ENCODE assay signal across 8 cellular contexts in the genomic region with DNA sequence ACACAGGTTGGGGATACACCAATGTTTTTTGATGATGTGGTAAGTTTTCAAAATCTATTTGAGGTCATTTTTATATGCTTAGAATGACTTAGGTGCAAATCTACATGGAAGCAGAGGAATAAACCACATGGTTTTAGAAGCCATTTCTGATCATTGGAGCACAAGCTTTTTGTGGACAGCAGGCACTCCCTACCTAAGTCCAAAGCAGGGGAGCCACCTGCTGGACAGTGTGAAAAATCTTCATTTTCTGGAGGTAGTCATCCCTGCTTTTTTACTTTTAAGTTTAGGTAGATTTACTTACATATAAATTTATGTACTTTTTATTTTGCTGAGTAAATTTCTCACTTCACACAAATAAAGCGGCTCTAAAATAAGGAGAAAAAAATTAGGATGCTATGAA.
DNase-seq lines count a peak whose midpoint lies in the region; ATAC-seq, FAIRE-seq and TF ChIP-seq lines count a peak whose summit lies in the region.

No MANE protein-coding gene starts in this region.

- no peaks in the 10 kb centered on the region for H3K36me3 ChIP-seq in BE2C

- no peaks in the 10 kb centered on the region for H3K27me3 ChIP-seq in BE2C

- ATAC-seq in GM21367 (IDR thresholded peaks at IDR 0.05; ENCODE audit: unreplicated experiment) = no peak

- DNase-seq in BE2C (peak; percentile 57), GM19239 (ENCODE audit: insufficient read length, low spot score) (peak; percentile 28), KBM-7 (peak; percentile 34), SKM-1 (lab: John Stamatoyannopoulos, UW; ENCODE audit: unreplicated experiment) (peak; percentile 61), astrocyte of the hippocampus (ENCODE audit: low read depth, low spot score) (peak; percentile 76), iPS DF 4.7 (ENCODE audit: extremely low read depth, low spot score) (peak; percentile 14)
- peak; percentile 12 for DNase-seq in stimulated activated CD4-positive, alpha-beta T cell treated with anti-CD3 and anti-CD28 coated beads, Interleukin-1b, Interleukin-23, amount 100 ng/mL, for 1 hour (ENCODE audit: low read depth in 2 of 2)

- no peaks in the 10 kb centered on the region for H3K9me3 ChIP-seq in BE2C

- H3K4me3 ChIP-seq in BE2C (ENCODE audit: low read depth, low read length) = no peak overlapping the region

- TF ChIP-seq CTCF in BE2C (IDR thresholded peaks at IDR 0.05; ENCODE audit: low read depth, low read length) = peak; percentile 77

- H3K4me1 ChIP-seq in BE2C = no peaks in the 10 kb centered on the region; the same call in 1 of the 2 replicates

- peak; percentile 54 for FAIRE-seq in GM19239 (lab: Jason Lieb, UNC)

- in situ Hi-C loops in KBM-7 (cut with MboI; ENCODE audit: low pct_unique_long_range_greater_than_20kb, low sequenced_read_pairs) = no loop called here

Comparison
In these comparisons a context has a peak if more than half of its experiments do, and no peak if none do; other contexts are left out.
1. DNase-seq: peak in every context shown above with its lines; median percentile 76 in astrocyte of the hippocampus; 61 in SKM-1; 57 in BE2C; 34 in KBM-7; 28 in GM19239; 14 in iPS DF 4.7; 12 in stimulated activated CD4-positive, alpha-beta T cell treated with anti-CD3 and anti-CD28 coated beads, Interleukin-1b, Interleukin-23, amount 100 ng/mL, for 1 hour.